Comparison of ENCODE assay signal across 8 cellular contexts in the genomic region with DNA sequence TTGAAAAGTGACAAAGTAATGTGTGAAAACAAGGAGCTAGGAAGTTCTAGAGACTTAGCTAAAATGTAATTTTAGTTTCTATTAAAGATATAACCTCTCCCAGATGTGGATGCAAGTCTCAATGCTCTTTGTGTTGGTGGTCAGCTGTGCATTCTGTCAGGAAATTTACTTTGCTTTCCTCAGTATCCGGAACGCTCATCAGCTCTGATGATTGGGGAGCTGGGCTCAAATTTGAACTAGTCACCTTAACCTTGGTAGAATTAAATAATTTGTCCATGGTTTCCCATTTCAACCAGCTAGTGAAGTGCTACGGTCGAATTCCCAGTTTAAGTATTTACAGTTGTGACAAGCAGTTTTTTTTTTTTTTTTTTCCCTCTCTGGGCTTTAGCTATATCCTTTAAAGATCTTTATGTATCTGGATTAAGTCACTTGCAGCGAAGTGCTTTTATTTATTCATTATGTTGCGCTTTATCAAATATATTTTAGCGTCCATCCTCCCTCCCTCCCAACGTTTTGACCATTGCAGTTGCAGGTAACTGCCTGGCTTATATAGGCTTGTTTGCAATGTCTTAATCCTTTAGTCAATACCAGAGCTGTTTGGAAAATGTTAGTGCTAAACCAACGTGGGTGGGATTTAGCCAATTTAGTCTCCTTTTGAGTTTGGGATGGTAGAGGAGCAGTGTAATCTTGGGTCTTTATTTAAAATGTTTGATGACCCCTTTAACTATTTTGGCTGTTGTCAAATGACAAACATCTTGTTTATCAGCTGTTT. TPM values are rescaled to one million over a fixed set of nuclear protein-coding genes. Genes with fewer than 3 reads are reported as not detected.
DNase-seq lines count a peak whose midpoint lies in the region; ATAC-seq and TF ChIP-seq lines count a peak whose summit lies in the region.

No MANE protein-coding gene starts in this region.

- peak overlapping the region; percentile 99 for H3K4me3 Mint-ChIP-seq in T-helper 17 cell

- H3K9me3 ChIP-seq in HAP-1 = no peaks in the 10 kb centered on the region
- peaks cover 3% of the 10 kb centered on the region for H3K9me3 ChIP-seq in T-helper 17 cell (ENCODE audit: control insufficient read depth, low read length, poor library complexity, severe bottlenecking)
- H3K9me3 ChIP-seq in gastroesophageal sphincter = no peaks in the 10 kb centered on the region
- no peaks in the 10 kb centered on the region for H3K9me3 ChIP-seq in skeletal muscle tissue (ENCODE audit: control insufficient read depth in 3 of 3, low read length in 3 of 3)

- in situ Hi-C loops in HAP-1 (cut with MboI; ENCODE audit: low sequenced_read_pairs) = no loop called here

- H3K4me3 ChIP-seq in HAP-1 (peak overlapping the region; percentile 97), gastroesophageal sphincter (peak overlapping the region; percentile 74 to 95), skeletal muscle tissue (ENCODE audit: low read length in 3 of 3) (peak overlapping the region; percentile 94 to 99 (median 95))

- H3K27ac Mint-ChIP-seq in T-helper 17 cell = peak overlapping the region; percentile 97

- ATAC-seq in T-helper 17 cell (no peak), gastroesophageal sphincter (no peak), HG02884 (IDR thresholded peaks at IDR 0.05; ENCODE audit: unreplicated experiment) (no peak)

- peak overlapping the region in 3 of 4 donors; percentile 85 to 91 (median 90) for H3K27ac ChIP-seq in gastroesophageal sphincter
- H3K27ac ChIP-seq in skeletal muscle tissue (ENCODE audit: low read depth, low read length) = peak overlapping the region; percentile 87

- TF ChIP-seq POLR2A in gastroesophageal sphincter (IDR thresholded peaks at IDR 0.05) = no peak

- H3K27me3 Mint-ChIP-seq in T-helper 17 cell = no peaks in the 10 kb centered on the region

- peaks cover 23% of the 10 kb centered on the region for H3K4me1 Mint-ChIP-seq in T-helper 17 cell

- H3K4me1 ChIP-seq in HAP-1 (peaks cover 35% of the 10 kb centered on the region), gastroesophageal sphincter (peaks cover 0 to 37% (median 5%) of the 10 kb centered on the region in 3 donors), skeletal muscle tissue (ENCODE audit: control insufficient read depth in 3 of 3, insufficient read depth in 3 of 3, low read length in 3 of 3) (peaks cover 7 to 18% (median 15%) of the 10 kb centered on the region in 3 donors)

- WGBS in gastroesophageal sphincter (ENCODE audit: low coverage in 1 of 2), 2 donors = 0 to 25% methylated on average over 4 to 9 of the region's 9 CpGs

- no peak for TF ChIP-seq CTCF in gastroesophageal sphincter (IDR thresholded peaks at IDR 0.05)

- H3K27me3 ChIP-seq in HAP-1 (ENCODE audit: low read depth) = no peaks in the 10 kb centered on the region
- H3K27me3 ChIP-seq in gastroesophageal sphincter = no peaks in the 10 kb centered on the region
- no peaks in the 10 kb centered on the region for H3K27me3 ChIP-seq in skeletal muscle tissue (ENCODE audit: control insufficient read depth in 3 of 3, insufficient read depth in 3 of 3, low read length in 3 of 3)

- peaks cover 8% of the 10 kb centered on the region for H3K36me3 Mint-ChIP-seq in T-helper 17 cell (ENCODE audit: low read depth)

- TF ChIP-seq EP300 in gastroesophageal sphincter (IDR thresholded peaks at IDR 0.05) = no peak

- peak overlapping the region; percentile 92 to 93 (median 93) for H3K9ac ChIP-seq in skeletal muscle tissue (ENCODE audit: low read depth in 1 of 3, low read length in 3 of 3)

- peaks cover 34% of the 10 kb centered on the region for H3K36me3 ChIP-seq in HAP-1 (replicated peaks)
- no peaks in the 10 kb centered on the region for H3K36me3 ChIP-seq in gastroesophageal sphincter
- H3K36me3 ChIP-seq in skeletal muscle tissue (ENCODE audit: control insufficient read depth in 3 of 3, insufficient read depth in 3 of 3, low read length in 3 of 3) = peaks cover 0 to 2% (median 2%) of the 10 kb centered on the region in 3 donors

- DNase-seq in HAP-1 (ENCODE audit: low spot score in 2 of 2) (peak in 1 of 2 experiments; percentile 41), T-helper 17 cell (no peak), NCI-H526 treated with DMSO at 0.1 percent for 48 hours (lab: John Stamatoyannopoulos, UW) (no peak), foreskin melanocyte (no peak), ureter (ENCODE audit: low spot score) (no peak)

RNA-seq across cellular contexts. Expression of gene OGT, which starts 2.1 kb away (rescaled TPM):
- total RNA-seq in T-helper 17 cell (100 to 1,000 TPM; 423 to 453 TPM), gastroesophageal sphincter (100 to 1,000 TPM in 2 of 4 donors, 10 to 100 TPM in 2; 49.6 to 156 (median 88.8) TPM), skeletal muscle tissue (123 TPM), ureter (225 TPM)

RNA-seq across cellular contexts. Expression of gene GCNA, which starts 43.3 kb away (rescaled TPM):
- total RNA-seq in T-helper 17 cell (1 to 10 TPM; 1.2 to 1.3 TPM), gastroesophageal sphincter (1 to 10 TPM in 3 of 4 donors, under 1 TPM in 1; 0.89 to 2.6 (median 1.6) TPM), skeletal muscle tissue (2.6 TPM), ureter (1.6 TPM)
